In genomic region chr17:36089888-36090836, GRCh38 we compare ENCODE assay signal across 9 cellular contexts. TPM values are rescaled to one million over a fixed set of nuclear protein-coding genes. Genes with fewer than 3 reads are reported as not detected.
DNase-seq lines count a peak whose midpoint lies in the region; ATAC-seq, FAIRE-seq and TF ChIP-seq lines count a peak whose summit lies in the region.
"Had no signal": no experiment of that assay in that cellular context is flagged by ENCODE, and none has a peak within 500 bp of the region (broad histone marks: within the 10 kb centered on the region; RNA-seq: fewer than 3 reads in every experiment).

CCL3 (minus strand) TSS chr17:36090143; CDS start chr17:36090058, 85 bp downstream.

- peak within 1 kb of the TSS; percentile 30 for H3K4me3 Mint-ChIP-seq in activated naive CD8-positive, alpha-beta T cell

- H3K9ac ChIP-seq in mesendoderm (ENCODE audit: low read length), result no peak within 1 kb of the TSS

- no peak within 1 kb of the TSS for H3K4me3 ChIP-seq in mesendoderm (ENCODE audit: low read length)

- no peak within 1 kb of the TSS for H3K18ac ChIP-seq in mesendoderm (ENCODE audit: low read length)

- H3K9me3 Mint-ChIP-seq in activated naive CD8-positive, alpha-beta T cell (ENCODE audit: low read depth), result no peaks in the 10 kb centered on the region

- no peak within 1 kb of the TSS for H2BK5ac ChIP-seq in mesendoderm (ENCODE audit: low read length)

- H3K56ac ChIP-seq in mesendoderm (ENCODE audit: low read length), result no peak within 1 kb of the TSS

- H3K23ac ChIP-seq in mesendoderm (ENCODE audit: low read length), result no peak within 1 kb of the TSS

- no peak within 1 kb of the TSS for H3K27ac ChIP-seq in mesendoderm (ENCODE audit: low read depth, low read length)

- no peaks in the 10 kb centered on the region for H3K79me1 ChIP-seq in mesendoderm (ENCODE audit: low read length)

- H3K4me2 ChIP-seq in mesendoderm (ENCODE audit: low read length), result no peak within 1 kb of the TSS

- H2BK120ac ChIP-seq in mesendoderm (ENCODE audit: low read depth, low read length), result no peak within 1 kb of the TSS

- H3K4me1 ChIP-seq in mesendoderm (ENCODE audit: control insufficient read depth, low read depth, low read length), result no peaks in the 10 kb centered on the region

- TF ChIP-seq POLR2A in GM12891 (IDR thresholded peaks at IDR 0.05; ENCODE audit: low read depth, low read length), result peak; percentile 99

- no peaks in the 10 kb centered on the region for H3K36me3 ChIP-seq in mesendoderm (ENCODE audit: control insufficient read depth, insufficient read depth, low read length)

- peaks cover 25% of the 10 kb centered on the region for H3K4me1 Mint-ChIP-seq in activated naive CD8-positive, alpha-beta T cell (ENCODE audit: low read depth)

- no peak within 1 kb of the TSS for H2BK15ac ChIP-seq in mesendoderm (replicated peaks; ENCODE audit: low read depth)

- H3K79me2 ChIP-seq in mesendoderm (ENCODE audit: control insufficient read depth, insufficient read depth, low read length), result no peaks in the 10 kb centered on the region

- no peaks in the 10 kb centered on the region for H3K36me3 Mint-ChIP-seq in activated naive CD8-positive, alpha-beta T cell

- H3K27me3 Mint-ChIP-seq in activated naive CD8-positive, alpha-beta T cell, result peaks cover 10% of the 10 kb centered on the region

- no CpG with 5 or more reads among the region's 9 CpGs for WGBS in mesendoderm (ENCODE audit: extremely low coverage, insufficient coverage, low lambda C conversion rate)

- peak; percentile 21 for DNase-seq in GM12891 (ENCODE audit: insufficient read length, low spot score)
- peak; percentile 53 for DNase-seq in stimulated activated CD4-positive, alpha-beta T cell treated with anti-CD3 and anti-CD28 coated beads, Interleukin-4, amount 100 ng/mL, for 24 hours
- DNase-seq in NCI-H2227 treated with DMSO at 0.1 percent for 48 hours (lab: John Stamatoyannopoulos, UW), result no peak
- no peak for DNase-seq in mesendoderm
- no peak for DNase-seq in hepatic stellate cell (ENCODE audit: low spot score)
- DNase-seq: IMR-90 had no signal

- no peak within 1 kb of the TSS for H4K5ac ChIP-seq in mesendoderm (ENCODE audit: low read length)

- peak; percentile 72 for ATAC-seq in GM21390 (IDR thresholded peaks at IDR 0.05; ENCODE audit: unreplicated experiment)
- peak; percentile 50 for ATAC-seq in HG03521 (IDR thresholded peaks at IDR 0.05; ENCODE audit: unreplicated experiment)

- H3K27me3 ChIP-seq in mesendoderm (ENCODE audit: insufficient read depth, low read length, poor library complexity), result no peaks in the 10 kb centered on the region

- H3K27ac Mint-ChIP-seq in activated naive CD8-positive, alpha-beta T cell, result peak within 1 kb of the TSS; percentile 88

- no peak for FAIRE-seq in GM12891 (lab: Jason Lieb, UNC)

- no peak within 1 kb of the TSS for H4K8ac ChIP-seq in mesendoderm (ENCODE audit: low read depth, low read length)

- H2AK5ac ChIP-seq in mesendoderm (ENCODE audit: low read length), result no peak within 1 kb of the TSS

- H3K4ac ChIP-seq in mesendoderm (ENCODE audit: low read depth, low read length), result no peak within 1 kb of the TSS

TF ChIP-seq in GM12891, 5 proteins besides CTCF, POLR2A, EP300 and RAD21:
- TF ChIP-seq PAX5 (IDR thresholded peaks at IDR 0.05; ENCODE audit: insufficient read depth, low read length, severe bottlenecking), result peak; percentile 48
- TF ChIP-seq TAF1 (IDR thresholded peaks at IDR 0.05; ENCODE audit: low read depth, low read length), result peak; percentile 72
- peak; percentile 99 for TF ChIP-seq POLR2AphosphoS5 (IDR thresholded peaks at IDR 0.05; ENCODE audit: low read depth, low read length)
- TF ChIP-seq POU2F2 (IDR thresholded peaks at IDR 0.05; ENCODE audit: low read depth, low read length), result peak; percentile 95
- TF ChIP-seq SPI1 (IDR thresholded peaks at IDR 0.05; ENCODE audit: low read depth, low read length), result peak; percentile 80

RNA-seq across cellular contexts. Expression of gene CCL3, which starts in this region (rescaled TPM):
- 316 TPM for polyA plus RNA-seq in GM12891 (2012; ENCODE audit: low read depth, missing spikeins)
- polyA plus RNA-seq in mesendoderm (2013, experiment 1 of 2), result not detected
- polyA plus RNA-seq in mesendoderm (2013, experiment 2 of 2), result not detected
- polyA plus RNA-seq: IMR-90 had no signal

Comparison
In these comparisons a context has a peak if more than half of its experiments do, and no peak if none do; other contexts are left out.
1. DNase-seq: peak in GM12891 (single experiment) and stimulated activated CD4-positive, alpha-beta T cell treated with anti-CD3 and anti-CD28 coated beads, Interleukin-4, amount 100 ng/mL, for 24 hours (single experiment); none in NCI-H2227 treated with DMSO at 0.1 percent for 48 hours (single experiment), mesendoderm (single experiment) and hepatic stellate cell (single experiment).